Comparison of ENCODE assay signal across 8 cellular contexts in genomic region chr4:137819964-137820383, GRCh38.
DNase-seq lines count a peak whose midpoint lies in the region; ATAC-seq and TF ChIP-seq lines count a peak whose summit lies in the region.

No MANE protein-coding gene starts in this region.

- no peak overlapping the region for H3K14ac ChIP-seq in neuronal stem cell (ENCODE audit: low read length)

- H3K4me1 Mint-ChIP-seq in stimulated activated effector memory CD8-positive, alpha-beta T cell treated with anti-CD3 and anti-CD28 coated beads, Interleukin-12 subunit alpha, Interleukin-12 subunit beta, amount 100 ng/mL, for 72 hours = no peaks in the 10 kb centered on the region

- H2BK12ac ChIP-seq in neuronal stem cell (ENCODE audit: low read length) = no peak overlapping the region

- no peak overlapping the region for H2BK5ac ChIP-seq in neuronal stem cell (ENCODE audit: low read length)

- no peak overlapping the region for H3K4me2 ChIP-seq in neuronal stem cell (ENCODE audit: insufficient read depth, low read length, poor library complexity, severe bottlenecking)

- H3K27me3 ChIP-seq in neuronal stem cell (ENCODE audit: control insufficient read depth in 3 of 3, insufficient read depth in 3 of 3, low read depth in 1 of 3, low read length in 3 of 3) (no peaks in the 10 kb centered on the region), tibial artery (no peaks in the 10 kb centered on the region)

- no peaks in the 10 kb centered on the region for H3K36me3 Mint-ChIP-seq in stimulated activated effector memory CD8-positive, alpha-beta T cell treated with anti-CD3 and anti-CD28 coated beads, Interleukin-12 subunit alpha, Interleukin-12 subunit beta, amount 100 ng/mL, for 72 hours

- no peak overlapping the region for H3K27ac ChIP-seq in C4-2B
- no peak overlapping the region for H3K27ac ChIP-seq in neuronal stem cell (replicated peaks; ENCODE audit: low read length)
- no peak overlapping the region for H3K27ac ChIP-seq in tibial artery

- no peak overlapping the region for H2BK120ac ChIP-seq in neuronal stem cell (ENCODE audit: low read depth, low read length)

- H4K8ac ChIP-seq in neuronal stem cell (ENCODE audit: low read depth, low read length) = no peak overlapping the region

- H3K4me3 Mint-ChIP-seq in stimulated activated effector memory CD8-positive, alpha-beta T cell treated with anti-CD3 and anti-CD28 coated beads, Interleukin-12 subunit alpha, Interleukin-12 subunit beta, amount 100 ng/mL, for 72 hours = no peak overlapping the region

- H3K4me1 ChIP-seq in neuronal stem cell (ENCODE audit: control insufficient read depth in 2 of 2, insufficient read depth in 1 of 2, low read depth in 1 of 2, low read length in 2 of 2) = no peaks in the 10 kb centered on the region
- no peaks in the 10 kb centered on the region for H3K4me1 ChIP-seq in tibial artery

- no CpG with 5 or more reads among the region's 1 CpG for WGBS in neuronal stem cell (ENCODE audit: extremely low coverage in 2 of 2, insufficient read length in 2 of 2, insufficient replicate concordance in 1 of 2), 2 donors

- H2AFZ ChIP-seq in neuronal stem cell (ENCODE audit: low read length) = peak overlapping the region; percentile 64

- H4K91ac ChIP-seq in neuronal stem cell (ENCODE audit: low read depth, low read length, poor library complexity) = no peak overlapping the region

- TF ChIP-seq CTCF in C4-2B (conservative IDR thresholded peaks at IDR 0.05) (peak; percentile 72), choroid plexus epithelial cell (conservative IDR thresholded peaks at IDR 0.05; ENCODE audit: low read depth, low read length) (peak; percentile 83), tibial artery (IDR thresholded peaks at IDR 0.05) (no peak)

- no peak overlapping the region for H3K4ac ChIP-seq in neuronal stem cell (ENCODE audit: low read length)

- H3K9me3 ChIP-seq in neuronal stem cell (replicated peaks in 1 of 2; ENCODE audit: control insufficient read depth in 2 of 2, insufficient read depth in 1 of 2, low read depth in 1 of 2, low read length in 2 of 2) (peaks cover 0 to 5% of the 10 kb centered on the region in 2 donors), tibial artery (no peaks in the 10 kb centered on the region)

- H2AK5ac ChIP-seq in neuronal stem cell (ENCODE audit: low read depth, low read length) = no peak overlapping the region

- H3K18ac ChIP-seq in neuronal stem cell (ENCODE audit: low read length) = no peak overlapping the region

- ATAC-seq in GM18858 (IDR thresholded peaks at IDR 0.05; ENCODE audit: unreplicated experiment) (peak; percentile 92), HG03045 (IDR thresholded peaks at IDR 0.05; ENCODE audit: unreplicated experiment) (peak; percentile 70)
- ATAC-seq in stimulated activated effector memory CD8-positive, alpha-beta T cell treated with anti-CD3 and anti-CD28 coated beads, Interleukin-12 subunit alpha, Interleukin-12 subunit beta, amount 100 ng/mL, for 72 hours = no peak

- DNase-seq in NCI-H460 (ENCODE audit: extremely low read depth, low read depth) = peak; percentile 36
- DNase-seq in choroid plexus epithelial cell (ENCODE audit: low read depth) = peak; percentile 83
- peak; percentile 20 for DNase-seq in neuronal stem cell (ENCODE audit: low spot score)
- DNase-seq in stimulated activated effector memory CD8-positive, alpha-beta T cell treated with anti-CD3 and anti-CD28 coated beads, Interleukin-12 subunit alpha, Interleukin-12 subunit beta, amount 100 ng/mL, for 72 hours (ENCODE audit: low spot score in 2 of 2) = no peak
- DNase-seq in tibial artery = no peak

- no peaks in the 10 kb centered on the region for H3K36me3 ChIP-seq in neuronal stem cell (replicated peaks in 1 of 2; ENCODE audit: control insufficient read depth in 2 of 2, insufficient read depth in 2 of 2, low read length in 2 of 2)
- no peaks in the 10 kb centered on the region for H3K36me3 ChIP-seq in tibial artery

- H2BK15ac ChIP-seq in neuronal stem cell (ENCODE audit: low read length) = no peak overlapping the region

- intact Hi-C loops in tibial artery (cut with DNase I; ENCODE audit: low total_unique reads) = no loop called here

- H3K79me1 ChIP-seq in neuronal stem cell (ENCODE audit: low read depth, low read length) = no peaks in the 10 kb centered on the region

- no peak overlapping the region for H3K27ac Mint-ChIP-seq in stimulated activated effector memory CD8-positive, alpha-beta T cell treated with anti-CD3 and anti-CD28 coated beads, Interleukin-12 subunit alpha, Interleukin-12 subunit beta, amount 100 ng/mL, for 72 hours

- H3K9ac ChIP-seq in neuronal stem cell (ENCODE audit: low read depth, low read length, poor library complexity) = no peak overlapping the region

- no peak overlapping the region for H3K23ac ChIP-seq in neuronal stem cell (ENCODE audit: low read depth, low read length, poor library complexity)

- H3K9me3 Mint-ChIP-seq in stimulated activated effector memory CD8-positive, alpha-beta T cell treated with anti-CD3 and anti-CD28 coated beads, Interleukin-12 subunit alpha, Interleukin-12 subunit beta, amount 100 ng/mL, for 72 hours = peaks cover 10% of the 10 kb centered on the region

- H3K4me3 ChIP-seq in choroid plexus epithelial cell (ENCODE audit: low read depth, low read length) (no peak overlapping the region), neuronal stem cell (ENCODE audit: low read length in 2 of 2) (no peak overlapping the region), tibial artery (no peak overlapping the region)

Comparison
In these comparisons a context has a peak if more than half of its experiments do, and no peak if none do; other contexts are left out.
1. CTCF ChIP-seq: peak in C4-2B (single experiment) and choroid plexus epithelial cell (single experiment); none in tibial artery (0 of 2).
2. DNase-seq: peak in NCI-H460 (single experiment), choroid plexus epithelial cell (single experiment) and neuronal stem cell (single experiment); none in stimulated activated effector memory CD8-positive, alpha-beta T cell treated with anti-CD3 and anti-CD28 coated beads, Interleukin-12 subunit alpha, Interleukin-12 subunit beta, amount 100 ng/mL, for 72 hours (0 of 2) and tibial artery (0 of 2).